ENCODE assay signal across 10 cellular contexts in the genomic region with DNA sequence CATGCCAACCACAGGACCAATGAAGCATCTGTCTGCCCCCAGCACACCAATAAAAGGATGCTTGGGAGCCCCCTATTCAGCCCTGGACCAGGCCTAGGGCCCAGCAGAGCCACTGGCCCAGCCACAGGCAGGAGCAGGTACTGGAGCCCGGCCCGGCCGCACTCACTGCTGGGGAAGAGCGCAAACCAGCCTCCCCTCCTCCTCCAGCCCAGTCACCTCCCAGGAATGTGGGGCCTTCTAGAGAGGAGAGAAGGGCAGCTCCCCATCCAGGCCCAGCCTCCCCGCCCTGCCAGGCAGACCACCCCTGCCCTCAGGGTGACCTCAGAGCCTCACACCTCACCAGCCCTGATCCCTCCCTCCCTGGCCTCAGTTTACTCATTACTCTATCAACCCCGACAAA. TPM values are rescaled to one million over a fixed set of nuclear protein-coding genes. Genes with fewer than 3 reads are reported as not detected.
A peak's percentile ranks its signal among the peaks of the same experiment; 100 is the strongest.
DNase-seq lines count a peak whose midpoint lies in the region; ATAC-seq and TF ChIP-seq lines count a peak whose summit lies in the region.
"Had no signal": no experiment of that assay in that cellular context is flagged by ENCODE, and none has a peak within 500 bp of the region (broad histone marks: within the 10 kb centered on the region; RNA-seq: fewer than 3 reads in every experiment).

No MANE protein-coding gene starts in this region.

- H3K27ac ChIP-seq in RWPE1: peak overlapping the region; percentile 65

- H3K4me3 ChIP-seq in fibroblast of pulmonary artery (replicated peaks; ENCODE audit: low read depth, low read length): no peak overlapping the region

- DNase-seq in ELR (ENCODE audit: low read depth): peak; percentile 95
- peak; percentile 86 for DNase-seq in RWPE1 (ENCODE audit: low spot score)
- peak; percentile 77 for DNase-seq in fibroblast of pulmonary artery (ENCODE audit: low read depth)
- no peak for DNase-seq in omental fat pad (ENCODE audit: low spot score)
- DNase-seq in ureter (ENCODE audit: low spot score): no peak
- DNase-seq in NCI-H526 treated with DMSO at 0.1 percent for 48 hours (lab: John Stamatoyannopoulos, UW): no peak
- no peak for DNase-seq in DMS153 (lab: John Stamatoyannopoulos, UW)
- DNase-seq in GM10248 (ENCODE audit: extremely low spot score): no peak
- DNase-seq: hippocampal formation had no signal

- peak; percentile 69 for ATAC-seq in omental fat pad (ENCODE audit: low FRiP score)
- ATAC-seq: activated naive CD4-positive, alpha-beta T cell treated with anti-CD3 and anti-CD28 coated beads, Interleukin-2, amount 50 U/mL, for 72 hours had no signal

- POLR2A ChIA-PET in RWPE1 (lab: Yijun Ruan, JAX; ENCODE audit: low non-redundant PET): no interaction called here
- POLR2A ChIA-PET in GM10248 (lab: Yijun Ruan, JAX): no interaction called here

- CTCF ChIA-PET in RWPE1 (lab: Yijun Ruan, JAX) (no interaction called here), GM10248 (lab: Yijun Ruan, JAX) (no interaction called here)

- no peak for TF ChIP-seq CTCF in RWPE1 (conservative IDR thresholded peaks at IDR 0.05; ENCODE audit: low read depth)
- no peak for TF ChIP-seq CTCF in fibroblast of pulmonary artery (IDR thresholded peaks at IDR 0.05; ENCODE audit: low read length, missing control alignments)
- TF ChIP-seq CTCF in omental fat pad (IDR thresholded peaks at IDR 0.05): no peak
- TF ChIP-seq CTCF in GM10248 (IDR thresholded peaks at IDR 0.05; ENCODE audit: control extremely low read depth, extremely low read depth, low read depth, missing control alignments): no peak

RNA-seq across cellular contexts. Expression of a gene that starts 56.2 kb away (rescaled TPM):
- total RNA-seq in omental fat pad (10 to 100 TPM; 23.2 to 37.0 (median 34.7) TPM), ureter (62.5 TPM)

RNA-seq across cellular contexts. Expression of a gene that starts 56.7 kb away (rescaled TPM):
- total RNA-seq in omental fat pad: 10 to 100 TPM; 61.8 to 78.3 (median 70.1) TPM
- 67.7 TPM for total RNA-seq in ureter

Comparison
In these comparisons a context has a peak if more than half of its experiments do, and no peak if none do; other contexts are left out.
1. DNase-seq: peak in ELR (single experiment), RWPE1 (single experiment) and fibroblast of pulmonary artery (single experiment); none in omental fat pad (single experiment), ureter (single experiment), NCI-H526 treated with DMSO at 0.1 percent for 48 hours (single experiment), DMS153 (single experiment) and GM10248 (single experiment).